In the genomic region with DNA sequence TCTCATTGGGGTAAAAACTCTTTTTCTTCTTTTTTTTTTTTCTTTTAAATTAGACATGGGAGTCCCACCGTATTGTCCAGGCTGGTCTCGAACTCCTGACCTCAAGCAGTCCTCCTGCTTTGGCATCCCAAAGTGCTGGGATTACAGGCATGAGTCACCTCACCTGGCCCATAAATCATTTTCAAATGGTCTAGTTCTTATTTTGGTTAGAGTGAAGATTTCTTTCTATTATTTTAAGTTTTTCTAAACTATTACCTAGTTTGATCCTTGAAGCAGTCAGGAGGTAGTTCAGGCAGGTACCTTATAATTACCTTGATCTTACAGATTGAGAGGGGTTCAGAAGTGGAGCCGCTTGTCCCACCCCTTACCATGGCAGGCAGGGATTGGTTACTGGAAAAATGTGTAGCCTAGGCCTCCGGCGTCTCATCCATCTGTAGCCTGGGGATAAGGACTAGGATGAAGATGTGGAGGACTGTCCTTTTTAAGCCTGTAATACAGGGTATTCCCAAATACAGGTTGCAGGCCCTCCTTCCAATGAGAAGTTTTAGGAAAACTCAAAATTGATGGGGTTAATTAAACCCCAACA, we compare ENCODE assay signal across 1 cellular context.
TF ChIP-seq lines count a peak whose summit lies in the region.

No MANE protein-coding gene starts in this region.

TF ChIP-seq in K562, 482 proteins besides CTCF, POLR2A, EP300 and RAD21 (continued from another document):
- TF ChIP-seq, protein P1, sequence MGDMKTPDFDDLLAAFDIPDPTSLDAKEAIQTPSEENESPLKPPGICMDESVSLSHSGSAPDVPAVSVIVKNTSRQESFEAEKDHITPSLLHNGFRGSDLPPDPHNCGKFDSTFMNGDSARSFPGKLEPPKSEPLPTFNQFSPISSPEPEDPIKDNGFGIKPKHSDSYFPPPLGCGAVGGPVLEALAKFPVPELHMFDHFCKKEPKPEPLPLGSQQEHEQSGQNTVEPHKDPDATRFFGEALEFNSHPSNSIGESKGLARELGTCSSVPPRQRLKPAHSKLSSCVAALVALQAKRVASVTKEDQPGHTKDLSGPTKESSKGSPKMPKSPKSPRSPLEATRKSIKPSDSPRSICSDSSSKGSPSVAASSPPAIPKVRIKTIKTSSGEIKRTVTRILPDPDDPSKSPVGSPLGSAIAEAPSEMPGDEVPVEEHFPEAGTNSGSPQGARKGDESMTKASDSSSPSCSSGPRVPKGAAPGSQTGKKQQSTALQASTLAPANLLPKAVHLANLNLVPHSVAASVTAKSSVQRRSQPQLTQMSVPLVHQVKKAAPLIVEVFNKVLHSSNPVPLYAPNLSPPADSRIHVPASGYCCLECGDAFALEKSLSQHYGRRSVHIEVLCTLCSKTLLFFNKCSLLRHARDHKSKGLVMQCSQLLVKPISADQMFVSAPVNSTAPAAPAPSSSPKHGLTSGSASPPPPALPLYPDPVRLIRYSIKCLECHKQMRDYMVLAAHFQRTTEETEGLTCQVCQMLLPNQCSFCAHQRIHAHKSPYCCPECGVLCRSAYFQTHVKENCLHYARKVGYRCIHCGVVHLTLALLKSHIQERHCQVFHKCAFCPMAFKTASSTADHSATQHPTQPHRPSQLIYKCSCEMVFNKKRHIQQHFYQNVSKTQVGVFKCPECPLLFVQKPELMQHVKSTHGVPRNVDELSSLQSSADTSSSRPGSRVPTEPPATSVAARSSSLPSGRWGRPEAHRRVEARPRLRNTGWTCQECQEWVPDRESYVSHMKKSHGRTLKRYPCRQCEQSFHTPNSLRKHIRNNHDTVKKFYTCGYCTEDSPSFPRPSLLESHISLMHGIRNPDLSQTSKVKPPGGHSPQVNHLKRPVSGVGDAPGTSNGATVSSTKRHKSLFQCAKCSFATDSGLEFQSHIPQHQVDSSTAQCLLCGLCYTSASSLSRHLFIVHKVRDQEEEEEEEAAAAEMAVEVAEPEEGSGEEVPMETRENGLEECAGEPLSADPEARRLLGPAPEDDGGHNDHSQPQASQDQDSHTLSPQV (IDR thresholded peaks at IDR 0.05) = no peak
- no peak for TF ChIP-seq KDM5B (IDR thresholded peaks at IDR 0.05; ENCODE audit: insufficient replicate concordance, low read depth, low read length)
- TF ChIP-seq, protein P2, sequence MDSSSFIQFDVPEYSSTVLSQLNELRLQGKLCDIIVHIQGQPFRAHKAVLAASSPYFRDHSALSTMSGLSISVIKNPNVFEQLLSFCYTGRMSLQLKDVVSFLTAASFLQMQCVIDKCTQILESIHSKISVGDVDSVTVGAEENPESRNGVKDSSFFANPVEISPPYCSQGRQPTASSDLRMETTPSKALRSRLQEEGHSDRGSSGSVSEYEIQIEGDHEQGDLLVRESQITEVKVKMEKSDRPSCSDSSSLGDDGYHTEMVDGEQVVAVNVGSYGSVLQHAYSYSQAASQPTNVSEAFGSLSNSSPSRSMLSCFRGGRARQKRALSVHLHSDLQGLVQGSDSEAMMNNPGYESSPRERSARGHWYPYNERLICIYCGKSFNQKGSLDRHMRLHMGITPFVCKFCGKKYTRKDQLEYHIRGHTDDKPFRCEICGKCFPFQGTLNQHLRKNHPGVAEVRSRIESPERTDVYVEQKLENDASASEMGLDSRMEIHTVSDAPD (CRISPR knock-in tag; IDR thresholded peaks at IDR 0.05) = no peak
- TF ChIP-seq, protein P3, sequence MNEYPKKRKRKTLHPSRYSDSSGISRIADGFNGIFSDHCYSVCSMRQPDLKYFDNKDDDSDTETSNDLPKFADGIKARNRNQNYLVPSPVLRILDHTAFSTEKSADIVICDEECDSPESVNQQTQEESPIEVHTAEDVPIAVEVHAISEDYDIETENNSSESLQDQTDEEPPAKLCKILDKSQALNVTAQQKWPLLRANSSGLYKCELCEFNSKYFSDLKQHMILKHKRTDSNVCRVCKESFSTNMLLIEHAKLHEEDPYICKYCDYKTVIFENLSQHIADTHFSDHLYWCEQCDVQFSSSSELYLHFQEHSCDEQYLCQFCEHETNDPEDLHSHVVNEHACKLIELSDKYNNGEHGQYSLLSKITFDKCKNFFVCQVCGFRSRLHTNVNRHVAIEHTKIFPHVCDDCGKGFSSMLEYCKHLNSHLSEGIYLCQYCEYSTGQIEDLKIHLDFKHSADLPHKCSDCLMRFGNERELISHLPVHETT (CRISPR knock-in tag; conservative IDR thresholded peaks at IDR 0.05 in 1 of 2, IDR thresholded peaks at IDR 0.05 in 1 of 2) = no peak
- TF ChIP-seq KAT7 (CRISPR knock-in tag; IDR thresholded peaks at IDR 0.05; ENCODE audit: borderline replicate concordance) = 0 out of 2 replicates have a peak, but pooled peaks have one; percentile 26
